In the genomic region with DNA sequence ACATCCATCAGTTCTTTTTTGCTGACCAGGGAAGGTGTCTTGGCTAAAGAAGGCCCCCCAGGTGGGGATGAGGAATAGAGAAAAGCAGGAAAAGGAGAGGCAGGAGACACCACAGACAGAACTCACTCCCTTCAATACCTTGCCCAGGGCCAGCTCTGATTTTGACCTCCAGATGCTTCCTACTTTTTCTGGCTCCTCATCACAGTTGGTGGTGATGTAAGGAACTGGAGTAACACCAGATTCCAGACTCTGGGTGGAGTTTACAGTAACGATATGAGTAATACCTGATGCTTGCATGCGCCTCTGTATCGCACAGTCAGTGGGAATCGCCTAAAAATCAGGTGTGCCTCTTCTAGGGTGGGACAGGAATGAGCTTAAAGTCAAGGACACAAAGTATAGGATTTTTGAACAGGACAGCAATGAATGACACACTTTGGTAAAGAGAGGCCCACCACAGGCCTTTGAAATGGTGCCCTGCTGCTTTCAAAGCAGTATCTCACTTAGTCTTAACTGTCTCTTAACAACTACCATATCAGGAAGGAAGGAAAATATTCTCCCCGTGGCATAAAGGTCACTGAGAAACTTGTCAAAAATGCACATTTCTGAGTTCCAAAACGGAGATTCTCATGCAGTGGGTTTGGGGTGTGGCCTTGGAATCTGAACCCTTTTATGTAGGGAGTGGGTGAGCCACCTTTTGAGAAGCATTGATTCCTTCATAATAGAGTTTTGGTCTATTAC, we compare ENCODE assay signal across 21 cellular contexts.
DNase-seq lines count a peak whose midpoint lies in the region; TF ChIP-seq lines count a peak whose summit lies in the region.
"Had no signal": no experiment of that assay in that cellular context is flagged by ENCODE, and none has a peak within 500 bp of the region (broad histone marks: within the 10 kb centered on the region; RNA-seq: fewer than 3 reads in every experiment).

No MANE protein-coding gene starts in this region.

- H2AFZ ChIP-seq in mesenchymal stem cell (ENCODE audit: low read depth, low read length) (no peak overlapping the region), H9 (ENCODE audit: low read length) (no peak overlapping the region)

- no peak overlapping the region for H2BK20ac ChIP-seq in H9 (ENCODE audit: low read depth, low read length, poor library complexity, severe bottlenecking)

- H2BK12ac ChIP-seq in mesenchymal stem cell (ENCODE audit: low read length in 2 of 2) (no peak overlapping the region), H9 (ENCODE audit: insufficient read length, low read depth, low read length) (no peak overlapping the region)

- no peaks in the 10 kb centered on the region for H3K79me2 ChIP-seq in H9 (ENCODE audit: insufficient read depth, low read length)

- TF ChIP-seq CTCF in tibial nerve (IDR thresholded peaks at IDR 0.05) (no peak), H9 (conservative IDR thresholded peaks at IDR 0.05) (no peak)

- H3K27me3 Mint-ChIP-seq in H9 (ENCODE audit: low read depth): no peaks in the 10 kb centered on the region
- H3K27me3 Mint-ChIP-seq: stimulated activated naive CD8-positive, alpha-beta T cell treated with anti-CD3 and anti-CD28 coated beads, Interleukin-15, Interleukin-2, amounts not matched to agents 100 ng/mL and 50 ng/mL, for 24 hours had no signal

- no peak overlapping the region for H3K27ac ChIP-seq in mesenchymal stem cell (ENCODE audit: low read length, poor library complexity, severe bottlenecking)
- no peak overlapping the region for H3K27ac ChIP-seq in tibial nerve
- H3K27ac ChIP-seq in H9 (ENCODE audit: insufficient read length, low read depth, low read length): no peak overlapping the region
- H3K27ac ChIP-seq: BLaER1 treated with 17β-estradiol and CSF1 and Interleukin-3, amounts not matched to agents 10 nM and 100 nM; dorsolateral prefrontal cortex; gastrocnemius medialis; KMS-11; neutrophil; uterus had no signal

- H3K9ac ChIP-seq in mesenchymal stem cell (ENCODE audit: low read length): no peak overlapping the region
- H3K9ac ChIP-seq in H9 (ENCODE audit: extremely low read depth, insufficient read length, low read length): no peak overlapping the region
- H3K9ac ChIP-seq: BLaER1 treated with 17β-estradiol and CSF1 and Interleukin-3, amounts not matched to agents 10 nM and 100 nM; KMS-11 had no signal

- no peak overlapping the region for H3K23ac ChIP-seq in mesenchymal stem cell (ENCODE audit: low read length in 2 of 2)
- no peak overlapping the region for H3K23ac ChIP-seq in H9 (ENCODE audit: insufficient read length, low read depth, low read length)

- H2AK5ac ChIP-seq in mesenchymal stem cell (ENCODE audit: low read length, severe bottlenecking) (peak overlapping the region; percentile 23), H9 (ENCODE audit: insufficient read length, low read length) (no peak overlapping the region)

- H3K14ac ChIP-seq in mesenchymal stem cell (ENCODE audit: low read length in 2 of 2) (no peak overlapping the region), H9 (ENCODE audit: insufficient read depth, low read length) (no peak overlapping the region)

- H3K9me3 Mint-ChIP-seq in H9: no peaks in the 10 kb centered on the region; a peak in 2 of 5 replicates
- H3K9me3 Mint-ChIP-seq: stimulated activated naive CD8-positive, alpha-beta T cell treated with anti-CD3 and anti-CD28 coated beads, Interleukin-15, Interleukin-2, amounts not matched to agents 100 ng/mL and 50 ng/mL, for 24 hours had no signal

- H3K9me3 ChIP-seq in MG63 (no peaks in the 10 kb centered on the region), mesenchymal stem cell (ENCODE audit: control insufficient read depth, low read length) (peaks cover 6% of the 10 kb centered on the region), tibial nerve (no peaks in the 10 kb centered on the region), H9 (ENCODE audit: control insufficient read depth, low read depth, low read length) (no peaks in the 10 kb centered on the region)
- H3K9me3 ChIP-seq: gastrocnemius medialis, neutrophil, uterus had no signal

- H3T11ph ChIP-seq in H9 (ENCODE audit: low read length): no peak overlapping the region

- H2BK5ac ChIP-seq in mesenchymal stem cell (ENCODE audit: low read depth, low read length, poor library complexity, severe bottlenecking): no peak overlapping the region
- H2BK5ac ChIP-seq in H9 (ENCODE audit: insufficient read length, low read length): no peak overlapping the region

- H3K56ac ChIP-seq in H9 (ENCODE audit: insufficient read length, low read depth, low read length): no peak overlapping the region

- DNase-seq in EL: peak; percentile 81
- DNase-seq in MG63: peak; percentile 37
- peak; percentile 11 for DNase-seq in ecto neural progenitor cell (ENCODE audit: low spot score)
- DNase-seq in mesenchymal stem cell: peak; percentile 43
- no peak for DNase-seq in tibial nerve (ENCODE audit: low spot score in 2 of 2)
- no peak for DNase-seq in NCI-H69 (lab: John Stamatoyannopoulos, UW)
- no peak for DNase-seq in H9
- no peak for DNase-seq in DMS153 treated with DMSO at 0.1 percent for 48 hours (lab: John Stamatoyannopoulos, UW; ENCODE audit: unreplicated experiment)
- DNase-seq: activated effector memory CD4-positive, alpha-beta T cell treated with Interleukin-2 at 50 U/mL for 16 hours; anterior cingulate cortex; dorsolateral prefrontal cortex; gastrocnemius medialis; midbrain; NCI-H1436 treated with DMSO at 0.1 percent for 48 hours; NCI-H446 treated with DMSO at 0.1 percent for 48 hours; uterus had no signal

- H4K91ac ChIP-seq in mesenchymal stem cell (ENCODE audit: low read length): no peak overlapping the region
- no peak overlapping the region for H4K91ac ChIP-seq in H9 (ENCODE audit: insufficient read length, low read depth, low read length)

- no peak overlapping the region for H4K5ac ChIP-seq in H9 (ENCODE audit: insufficient read length, low read depth, low read length)

- H3K27me3 ChIP-seq in MG63 (no peaks in the 10 kb centered on the region), mesenchymal stem cell (ENCODE audit: control insufficient read depth in 1 of 2, insufficient read depth in 1 of 2, low read length in 2 of 2) (peaks cover 0 to 4% of the 10 kb centered on the region in 2 experiments), tibial nerve (no peaks in the 10 kb centered on the region), H9 (ENCODE audit: insufficient read depth, low read length) (no peaks in the 10 kb centered on the region; the same call in 1 of the 2 replicates)
- H3K27me3 ChIP-seq: BLaER1 treated with 17β-estradiol and CSF1 and Interleukin-3, amounts not matched to agents 10 nM and 100 nM; gastrocnemius medialis; neutrophil; uterus had no signal

- H3K18ac ChIP-seq in mesenchymal stem cell (ENCODE audit: low read depth in 1 of 2, low read length in 2 of 2) (no peak overlapping the region), H9 (ENCODE audit: insufficient read length, low read depth, low read length) (no peak overlapping the region)

- H3K23me2 ChIP-seq in H9 (ENCODE audit: insufficient read length, low read depth, low read length, poor library complexity, severe bottlenecking): no peaks in the 10 kb centered on the region

- peak in 1 of 2 donors; percentile 18 for TF ChIP-seq EP300 in tibial nerve (IDR thresholded peaks at IDR 0.05)

- no peaks in the 10 kb centered on the region for H3K79me1 ChIP-seq in mesenchymal stem cell (replicated peaks; ENCODE audit: low read length, poor library complexity, severe bottlenecking)
- H3K79me1 ChIP-seq in H9 (ENCODE audit: insufficient read depth, low read depth, low read length, poor library complexity, severe bottlenecking): no peaks in the 10 kb centered on the region

- WGBS in mesenchymal stem cell: 74% methylated on average over 6 of the region's 6 CpGs
- WGBS in tibial nerve, 2 donors: 71 to 74% methylated on average over 6 of the region's 6 CpGs
- no CpG with 5 or more reads among the region's 6 CpGs for WGBS in H9 (ENCODE audit: extremely low coverage, insufficient read length, low lambda C conversion rate)

- TF ChIP-seq POLR2A in tibial nerve (IDR thresholded peaks at IDR 0.05): no peak

- H3K4me2 ChIP-seq in mesenchymal stem cell (ENCODE audit: low read length, poor library complexity, severe bottlenecking) (no peak overlapping the region), H9 (ENCODE audit: insufficient read depth, insufficient read length, low read length) (no peak overlapping the region)
- H3K4me2 ChIP-seq: BLaER1 treated with 17β-estradiol and CSF1 and Interleukin-3, amounts not matched to agents 10 nM and 100 nM; KMS-11 had no signal

- no peak overlapping the region for H3K4me3 ChIP-seq in MG63
- H3K4me3 ChIP-seq in mesenchymal stem cell (ENCODE audit: insufficient read depth in 1 of 2, low read depth in 1 of 2, low read length in 2 of 2): no peak overlapping the region
- no peak overlapping the region for H3K4me3 ChIP-seq in tibial nerve
- H3K4me3 ChIP-seq: BLaER1 treated with 17β-estradiol and CSF1 and Interleukin-3, amounts not matched to agents 10 nM and 100 nM; dorsolateral prefrontal cortex; gastrocnemius medialis; skin epidermis; uterus had no signal

- peaks cover 18% of the 10 kb centered on the region for H3K4me1 ChIP-seq in mesenchymal stem cell (ENCODE audit: control insufficient read depth, insufficient read depth, low read depth, low read length)
- H3K4me1 ChIP-seq in tibial nerve: peaks cover 0 to 51% (median 12%) of the 10 kb centered on the region in 4 donors
- H3K4me1 ChIP-seq in H9 (ENCODE audit: insufficient read depth, low read length): no peaks in the 10 kb centered on the region
- H3K4me1 ChIP-seq: uterus had no signal

- H2BK120ac ChIP-seq in mesenchymal stem cell (ENCODE audit: low read depth, low read length) (no peak overlapping the region), H9 (ENCODE audit: low read depth, low read length, poor library complexity, severe bottlenecking) (no peak overlapping the region)

- H3K4me1 Mint-ChIP-seq in H9: peaks cover 3 to 4% of the 10 kb centered on the region in 2 experiments

- no peak overlapping the region for H3K4me3 Mint-ChIP-seq in H9
- H3K4me3 Mint-ChIP-seq: stimulated activated naive CD8-positive, alpha-beta T cell treated with anti-CD3 and anti-CD28 coated beads, Interleukin-15, Interleukin-2, amounts not matched to agents 100 ng/mL and 50 ng/mL, for 24 hours had no signal

- no peaks in the 10 kb centered on the region; a peak in 1 of 7 replicates for H3K36me3 Mint-ChIP-seq in H9 (ENCODE audit: insufficient read depth in 1 of 3, low read depth in 3 of 3)

- H3K4ac ChIP-seq in mesenchymal stem cell (ENCODE audit: low read depth in 1 of 2, low read length in 2 of 2) (no peak overlapping the region), H9 (ENCODE audit: low read depth, low read length) (no peak overlapping the region)

- H3K36me3 ChIP-seq in MG63 (no peaks in the 10 kb centered on the region), mesenchymal stem cell (ENCODE audit: control insufficient read depth in 1 of 2, insufficient read depth in 2 of 2, low read depth in 1 of 2, low read length in 2 of 2) (peaks cover 0 to 3% of the 10 kb centered on the region in 2 experiments), tibial nerve (no peaks in the 10 kb centered on the region)
- H3K36me3 ChIP-seq: BLaER1 treated with 17β-estradiol and CSF1 and Interleukin-3, amounts not matched to agents 10 nM and 100 nM; gastrocnemius medialis; neutrophil; uterus had no signal

- H4K20me1 ChIP-seq in H9 (ENCODE audit: control insufficient read depth, insufficient read depth, insufficient read length): no peaks in the 10 kb centered on the region
- H4K20me1 ChIP-seq: BLaER1 treated with 17β-estradiol and CSF1 and Interleukin-3, amounts not matched to agents 10 nM and 100 nM had no signal

- no peak overlapping the region for H2BK15ac ChIP-seq in mesenchymal stem cell (ENCODE audit: low read depth, poor library complexity, severe bottlenecking)
- H2BK15ac ChIP-seq in H9 (ENCODE audit: low read depth, low read length): no peak overlapping the region

- H4K8ac ChIP-seq in mesenchymal stem cell (ENCODE audit: low read length) (no peak overlapping the region), H9 (replicated peaks; ENCODE audit: insufficient read length, low read depth, low read length) (no peak overlapping the region)

- H3K27ac Mint-ChIP-seq in H9: no peak overlapping the region
- H3K27ac Mint-ChIP-seq: stimulated activated naive CD8-positive, alpha-beta T cell treated with anti-CD3 and anti-CD28 coated beads, Interleukin-15, Interleukin-2, amounts not matched to agents 100 ng/mL and 50 ng/mL, for 24 hours had no signal

Comparison
In these comparisons a context has a peak if more than half of its experiments do, and no peak if none do; other contexts are left out.
1. DNase-seq: peak in EL (single experiment), MG63 (single experiment), ecto neural progenitor cell (single experiment) and mesenchymal stem cell (single experiment); none in tibial nerve (0 of 2), NCI-H69 (single experiment), H9 (single experiment) and DMS153 treated with DMSO at 0.1 percent for 48 hours (single experiment).